Comparison of ENCODE assay signal across 1 cellular context in the genomic region with DNA sequence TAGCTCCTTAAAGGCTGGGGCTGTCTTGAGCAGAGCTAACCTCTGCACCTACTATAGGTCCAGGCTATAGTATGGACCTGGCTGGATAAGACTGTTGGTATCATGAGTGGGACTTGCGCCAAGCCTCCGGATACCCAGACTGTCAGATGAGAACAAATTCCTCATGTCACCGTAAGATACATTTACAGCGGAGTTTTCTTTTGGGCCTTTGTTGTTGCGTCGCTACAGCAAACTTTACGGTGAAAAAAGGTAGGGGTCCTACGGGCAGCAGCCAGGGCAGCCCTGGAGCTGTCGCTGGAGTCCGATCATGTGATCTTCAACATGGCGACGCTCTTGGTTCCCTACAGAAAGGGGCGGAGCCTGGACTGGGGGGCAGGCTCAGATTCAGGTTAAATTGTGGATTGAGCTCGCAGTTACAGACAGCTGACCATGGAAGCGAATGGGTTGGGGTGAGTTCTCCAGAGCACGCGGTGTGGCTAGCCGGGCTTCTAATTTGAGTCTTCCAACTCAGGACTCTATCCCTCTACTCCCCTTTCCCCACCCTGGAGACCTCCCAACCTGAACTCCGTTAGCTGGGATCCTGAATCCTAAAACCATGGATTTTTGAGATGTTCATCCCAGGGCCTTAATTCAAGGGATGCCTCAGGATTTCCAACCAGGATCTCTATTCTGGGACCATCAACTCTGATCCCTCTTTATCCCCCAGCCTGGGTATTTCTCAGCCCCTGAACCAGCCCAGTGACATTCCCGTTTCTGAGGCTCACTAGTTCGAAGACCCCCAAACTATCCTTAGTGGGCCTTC.
A peak's percentile ranks its signal among the peaks of the same experiment; 100 is the strongest.
TF ChIP-seq lines count a peak whose summit lies in the region.

Gene UROD, plus strand, starts transcription at position 418 of the 802 bp plus-strand sequence. Its CDS starts 12 bp downstream, at position 430.

TF ChIP-seq in HepG2, 621 proteins besides CTCF, POLR2A, EP300 and RAD21 (continued from another document and continues in another):
- TF ChIP-seq JARID2 (CRISPR knock-in tag; IDR thresholded peaks at IDR 0.05; ENCODE audit: insufficient replicate concordance) = no peak
- peak; percentile 92 for TF ChIP-seq THAP11 (CRISPR knock-in tag; IDR thresholded peaks at IDR 0.05)
- no peak for TF ChIP-seq SETDB1 (CRISPR knock-in tag; IDR thresholded peaks at IDR 0.05; ENCODE audit: borderline replicate concordance)
- TF ChIP-seq RFX3 (CRISPR knock-in tag; IDR thresholded peaks at IDR 0.05) = no peak
- TF ChIP-seq ZNF484 (CRISPR knock-in tag; IDR thresholded peaks at IDR 0.05; ENCODE audit: borderline replicate concordance, low read depth) = no peak
- no peak for TF ChIP-seq SNRNP70 (IDR thresholded peaks at IDR 0.05; ENCODE audit: low read depth, low read length)
- TF ChIP-seq ZNF292 (CRISPR knock-in tag; IDR thresholded peaks at IDR 0.05; ENCODE audit: borderline replicate concordance, low read depth) = no peak
- no peak for TF ChIP-seq KDM3A (CRISPR knock-in tag; IDR thresholded peaks at IDR 0.05; ENCODE audit: low read depth)
- no peak for TF ChIP-seq ZNF468 (CRISPR knock-in tag; IDR thresholded peaks at IDR 0.05)
- no peak for TF ChIP-seq POGZ (CRISPR knock-in tag; IDR thresholded peaks at IDR 0.05)
- peak; percentile 61; the same call in 1 of the 2 replicates for TF ChIP-seq ZNF414 (CRISPR knock-in tag; IDR thresholded peaks at IDR 0.05)
- no peak for TF ChIP-seq ATF7 (IDR thresholded peaks at IDR 0.05)
- 0 out of 2 replicates have a peak, but pooled peaks have one; percentile 17 for TF ChIP-seq ATF7 (CRISPR knock-in tag; IDR thresholded peaks at IDR 0.05)
- TF ChIP-seq, protein P1, sequence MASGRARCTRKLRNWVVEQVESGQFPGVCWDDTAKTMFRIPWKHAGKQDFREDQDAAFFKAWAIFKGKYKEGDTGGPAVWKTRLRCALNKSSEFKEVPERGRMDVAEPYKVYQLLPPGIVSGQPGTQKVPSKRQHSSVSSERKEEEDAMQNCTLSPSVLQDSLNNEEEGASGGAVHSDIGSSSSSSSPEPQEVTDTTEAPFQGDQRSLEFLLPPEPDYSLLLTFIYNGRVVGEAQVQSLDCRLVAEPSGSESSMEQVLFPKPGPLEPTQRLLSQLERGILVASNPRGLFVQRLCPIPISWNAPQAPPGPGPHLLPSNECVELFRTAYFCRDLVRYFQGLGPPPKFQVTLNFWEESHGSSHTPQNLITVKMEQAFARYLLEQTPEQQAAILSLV (CRISPR knock-in tag; IDR thresholded peaks at IDR 0.05; ENCODE audit: borderline replicate concordance) = no peak
- TF ChIP-seq ZSCAN25 (CRISPR knock-in tag; IDR thresholded peaks at IDR 0.05) = no peak; the same call in 1 of the 2 replicates
- no peak for TF ChIP-seq ZNF678 (CRISPR knock-in tag; IDR thresholded peaks at IDR 0.05)
- TF ChIP-seq ZSCAN21 (CRISPR knock-in tag; IDR thresholded peaks at IDR 0.05; ENCODE audit: borderline replicate concordance) = peak; percentile 63; the same call in 1 of the 2 replicates
- peak; percentile 24 for TF ChIP-seq TBL1XR1 (IDR thresholded peaks at IDR 0.05; ENCODE audit: borderline replicate concordance, low read length, partially characterized antibody)
- TF ChIP-seq TBX3 (IDR thresholded peaks at IDR 0.05; ENCODE audit: borderline replicate concordance) = no peak
- peak; percentile 81 for TF ChIP-seq SRF (IDR thresholded peaks at IDR 0.05; ENCODE audit: low read depth, low read length)
- no peak for TF ChIP-seq ZNF687 (CRISPR knock-in tag; IDR thresholded peaks at IDR 0.05)
- TF ChIP-seq ZXDC (CRISPR knock-in tag; IDR thresholded peaks at IDR 0.05) = no peak
- no peak for TF ChIP-seq ZNF564 (CRISPR knock-in tag; IDR thresholded peaks at IDR 0.05)
- no peak for TF ChIP-seq REL (CRISPR knock-in tag; conservative IDR thresholded peaks at IDR 0.05)
- no peak for TF ChIP-seq RXRA (CRISPR knock-in tag; IDR thresholded peaks at IDR 0.05)
- no peak for TF ChIP-seq SNAI1 (CRISPR knock-in tag; IDR thresholded peaks at IDR 0.05; ENCODE audit: borderline replicate concordance)
- TF ChIP-seq ZNF317 (CRISPR knock-in tag; IDR thresholded peaks at IDR 0.05) = peak; percentile 45; the same call in 1 of the 2 replicates
- no peak for TF ChIP-seq MIER2 (CRISPR knock-in tag; IDR thresholded peaks at IDR 0.05)
- TF ChIP-seq ARNT2 (CRISPR knock-in tag; IDR thresholded peaks at IDR 0.05; ENCODE audit: low read depth) = no peak
- TF ChIP-seq ZNF615 (CRISPR knock-in tag; IDR thresholded peaks at IDR 0.05; ENCODE audit: borderline replicate concordance) = no peak
- TF ChIP-seq ZNF7 (CRISPR knock-in tag; IDR thresholded peaks at IDR 0.05) = no peak
- TF ChIP-seq ARID3A (IDR thresholded peaks at IDR 0.05; ENCODE audit: low read depth, low read length) = no peak
- no peak for TF ChIP-seq ZNF83 (CRISPR knock-in tag; IDR thresholded peaks at IDR 0.05; ENCODE audit: borderline replicate concordance)
- no peak; the same call in 1 of the 2 replicates for TF ChIP-seq TFDP2 (CRISPR knock-in tag; IDR thresholded peaks at IDR 0.05)
- peak; percentile 79; the same call in 1 of the 2 replicates for TF ChIP-seq ZNF788 (CRISPR knock-in tag; IDR thresholded peaks at IDR 0.05; ENCODE audit: borderline replicate concordance)
- no peak for TF ChIP-seq SNAPC4 (CRISPR knock-in tag; IDR thresholded peaks at IDR 0.05)
- TF ChIP-seq ZNF773 (CRISPR knock-in tag; IDR thresholded peaks at IDR 0.05; ENCODE audit: borderline replicate concordance) = no peak
- TF ChIP-seq MTF2 (CRISPR knock-in tag; IDR thresholded peaks at IDR 0.05; ENCODE audit: borderline replicate concordance) = peak; percentile 55; the same call in 1 of the 2 replicates
- no peak for TF ChIP-seq NPAS2 (CRISPR knock-in tag; IDR thresholded peaks at IDR 0.05; ENCODE audit: borderline replicate concordance)
- TF ChIP-seq ZNF333 (CRISPR knock-in tag; IDR thresholded peaks at IDR 0.05; ENCODE audit: borderline replicate concordance) = no peak
- no peak for TF ChIP-seq ZNF263 (CRISPR knock-in tag; IDR thresholded peaks at IDR 0.05)
- TF ChIP-seq HNRNPLL (IDR thresholded peaks at IDR 0.05; ENCODE audit: low read depth, low read length, poor library complexity, severe bottlenecking) = peak; percentile 22
- no peak for TF ChIP-seq SAFB2 (CRISPR knock-in tag; IDR thresholded peaks at IDR 0.05; ENCODE audit: borderline replicate concordance, low read depth)
- no peak for TF ChIP-seq RELA (CRISPR knock-in tag; IDR thresholded peaks at IDR 0.05)
- TF ChIP-seq YEATS4 (CRISPR knock-in tag; IDR thresholded peaks at IDR 0.05; ENCODE audit: borderline replicate concordance) = peak; percentile 74
